Comparison of ENCODE assay signal across 8 cellular contexts in the genomic region with DNA sequence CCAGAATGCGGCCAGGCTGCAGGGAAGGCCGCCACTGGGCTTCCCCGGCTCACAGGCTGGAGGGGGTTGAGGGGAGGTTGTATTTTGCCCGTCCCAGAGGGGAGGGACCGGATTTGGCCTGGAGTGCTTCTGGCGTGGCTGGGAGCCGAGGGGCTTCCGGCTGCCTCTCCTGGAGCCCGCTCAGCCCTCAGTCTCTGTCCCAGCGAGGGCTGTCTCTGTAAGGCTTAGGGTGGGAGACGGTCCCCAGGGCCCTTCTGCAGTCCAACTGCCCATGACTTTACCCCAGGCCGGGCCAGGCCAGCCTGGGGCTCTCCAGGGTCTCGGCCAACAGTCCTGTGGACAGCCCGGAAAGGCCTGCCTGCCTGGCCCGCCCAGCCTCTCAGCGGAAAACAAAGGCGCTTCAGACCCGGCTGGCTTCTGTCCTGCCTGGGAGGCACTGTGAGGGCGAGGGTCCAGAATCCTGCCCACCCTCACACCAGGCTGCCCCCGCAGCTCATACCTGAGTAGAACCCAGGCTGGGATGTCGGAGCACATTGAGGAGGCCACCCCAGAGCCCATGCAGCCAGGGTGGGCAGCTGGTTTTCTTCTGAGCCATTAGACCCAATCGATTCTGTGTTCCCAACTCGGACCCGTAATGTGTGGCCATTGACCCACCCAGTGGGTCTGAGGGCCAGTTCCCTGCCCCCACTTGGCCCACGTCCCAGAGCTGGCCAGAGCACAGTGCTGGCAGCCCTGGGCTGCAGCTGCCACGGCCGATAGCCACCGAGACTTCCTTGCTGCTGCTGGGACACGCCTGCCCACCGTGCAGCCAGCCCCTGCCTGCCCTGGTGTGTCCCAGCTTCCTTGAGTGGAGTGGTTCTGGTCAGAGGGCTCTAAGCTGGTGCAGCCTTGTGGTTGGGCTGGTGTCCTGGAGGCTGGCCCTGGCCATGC. TPM values are rescaled to one million over a fixed set of nuclear protein-coding genes. Genes with fewer than 3 reads are reported as not detected.
DNase-seq lines count a peak whose midpoint lies in the region; ATAC-seq, FAIRE-seq and TF ChIP-seq lines count a peak whose summit lies in the region.

No MANE protein-coding gene starts in this region.

- H3K9me1 ChIP-seq in endothelial cell of umbilical vein (replicated peaks; ENCODE audit: control insufficient read depth, extremely low read depth, insufficient read depth, low read length) = no peaks in the 10 kb centered on the region

- H3K9me3 ChIP-seq in endothelial cell of umbilical vein (replicated peaks; ENCODE audit: control insufficient read depth, insufficient read depth, low read length) = no peaks in the 10 kb centered on the region
- H3K9me3 ChIP-seq in mucosa of rectum (ENCODE audit: control insufficient read depth in 2 of 2, low read length in 2 of 2) = no peaks in the 10 kb centered on the region

- BruUV-seq in endothelial cell of umbilical vein (replicated peaks; lab: Mats Ljungman, UMichigan) = TSS peak; percentile 15

- peaks cover 10% of the 10 kb centered on the region for H3K79me2 ChIP-seq in endothelial cell of umbilical vein (ENCODE audit: control insufficient read depth, insufficient read depth, low read length)

- intact Hi-C loops in endothelial cell of umbilical vein (cut with micrococcal nuclease) = loop anchor here (2.0 kb wide), 2 partner anchors 77 to 279 kb away; a partner anchor contains a TSS

- peaks cover 22% of the 10 kb centered on the region for H3K4me1 ChIP-seq in endothelial cell of umbilical vein (ENCODE audit: control insufficient read depth, extremely low read depth, insufficient read depth, low read length)
- H3K4me1 ChIP-seq in mucosa of rectum (ENCODE audit: control insufficient read depth in 2 of 2, insufficient read depth in 2 of 2, low read length in 2 of 2) = peaks cover 24 to 27% of the 10 kb centered on the region in 2 donors

- CTCF ChIA-PET in endothelial cell of umbilical vein (lab: Charles Lee) = interaction anchor here (1.2 to 2.7 kb wide), 5 partner anchors 10 to 105 kb away, joined by 3 to 27 read pairs (median 11); a partner anchor contains a TSS

- TF ChIP-seq CTCF in endothelial cell of umbilical vein (IDR thresholded peaks at IDR 0.05; ENCODE audit: extremely low read depth in 1 of 2, insufficient read depth in 1 of 2, low read depth in 1 of 2, low read length in 2 of 2) = no peak

- no peaks in the 10 kb centered on the region for H4K20me1 ChIP-seq in endothelial cell of umbilical vein (replicated peaks; ENCODE audit: control insufficient read depth, extremely low read depth, insufficient read depth, low read length)

- peak overlapping the region; percentile 58 for H3K4me2 ChIP-seq in endothelial cell of umbilical vein (ENCODE audit: insufficient read depth, low read length)

- POLR2A ChIA-PET in endothelial cell of umbilical vein (lab: Charles Lee) = interaction anchor here (1.0 to 2.0 kb wide), 2 partner anchors 13 to 46 kb away, joined by 3 to 9 read pairs; no protein-coding TSS in a partner anchor

- peak; percentile 63 for TF ChIP-seq POLR2A in endothelial cell of umbilical vein (IDR thresholded peaks at IDR 0.05; ENCODE audit: low read depth, low read length)

- H3K9ac ChIP-seq in endothelial cell of umbilical vein (replicated peaks; ENCODE audit: extremely low read depth, insufficient read depth, low read length) (peak overlapping the region; percentile 97), mucosa of rectum (ENCODE audit: low read depth in 1 of 2, low read length in 2 of 2) (peak overlapping the region; percentile 24 to 28)

- DNase-seq in AG20443 (ENCODE audit: low spot score) (peak; percentile 55), NCI-H446 (lab: John Stamatoyannopoulos, UW) (peak; percentile 69 to 73), endothelial cell of umbilical vein (ENCODE audit: low read depth, low spot score) (peak; percentile 81), EL (no peak), HCEC 1CT (no peak)
- no peak for DNase-seq in activated CD8-positive, alpha-beta memory T cell treated with anti-CD3 and anti-CD28 coated beads for 24 hours

- ATAC-seq in GM18502 (IDR thresholded peaks at IDR 0.05; ENCODE audit: poor library complexity, unreplicated experiment) = no peak

- H3K27ac ChIP-seq in endothelial cell of umbilical vein (ENCODE audit: insufficient read depth, low read depth, low read length) = peak overlapping the region; percentile 76
- peak overlapping the region; percentile 45 to 80 for H3K27ac ChIP-seq in mucosa of rectum (ENCODE audit: low read depth in 2 of 2, low read length in 2 of 2)

- dilution Hi-C loops in endothelial cell of umbilical vein (cut with MboI; ENCODE audit: extremely low pct_ligation_motif_present, low sequenced_read_pairs) = no loop called here

- no peak for FAIRE-seq in endothelial cell of umbilical vein (lab: Jason Lieb, UNC)

- no peaks in the 10 kb centered on the region for H3K27me3 ChIP-seq in endothelial cell of umbilical vein (ENCODE audit: control insufficient read depth in 2 of 2, insufficient read depth in 2 of 2, low read length in 2 of 2)
- peaks cover 22 to 30% of the 10 kb centered on the region in 2 donors for H3K27me3 ChIP-seq in mucosa of rectum (ENCODE audit: control insufficient read depth in 2 of 2, insufficient read depth in 2 of 2, low read length in 2 of 2)

- H3K4me3 ChIP-seq in endothelial cell of umbilical vein (replicated peaks in 1 of 3; ENCODE audit: insufficient read depth in 1 of 3, low read depth in 1 of 3, low read length in 3 of 3) = peak overlapping the region; percentile 3 to 93 (median 53)
- H3K4me3 ChIP-seq in mucosa of rectum (ENCODE audit: low read length in 2 of 2) = peak overlapping the region; percentile 60 to 62

- no peak overlapping the region for H2AFZ ChIP-seq in endothelial cell of umbilical vein (ENCODE audit: low read depth, low read length)

- H3K36me3 ChIP-seq in endothelial cell of umbilical vein (ENCODE audit: control insufficient read depth in 2 of 2, extremely low read depth in 1 of 2, insufficient read depth in 2 of 2, low read length in 2 of 2) = peaks cover 3 to 5% of the 10 kb centered on the region in 2 experiments
- no peaks in the 10 kb centered on the region for H3K36me3 ChIP-seq in mucosa of rectum (ENCODE audit: control insufficient read depth in 2 of 2, insufficient read depth in 2 of 2, low read length in 2 of 2)

TF ChIP-seq in endothelial cell of umbilical vein, 7 proteins besides CTCF, POLR2A, EP300 and RAD21:
- TF ChIP-seq POLR2AphosphoS5 (IDR thresholded peaks at IDR 0.05; ENCODE audit: insufficient read depth, low read depth, low read length) (peak; percentile 82), FOS (IDR thresholded peaks at IDR 0.05; ENCODE audit: borderline replicate concordance, insufficient read depth, low read length) (no peak)
TF ChIP-seq in endothelial cell of umbilical vein: peak in this region for 1.

RNA-seq across cellular contexts. Expression of a gene that starts 1.6 kb away (rescaled TPM):
- 322 and 361 TPM in 2 replicates for total RNA-seq in endothelial cell of umbilical vein
- 954 and 1,384 TPM in 2 replicates for polyA plus RNA-seq in endothelial cell of umbilical vein
- polyA plus RNA-seq in endothelial cell of umbilical vein (2011; cell fraction: cytosol; rRNA removed) = 542 and 715 TPM in 2 replicates
- polyA plus RNA-seq in endothelial cell of umbilical vein (2011; cell fraction: nucleus; rRNA removed) = 348 and 443 TPM in 2 replicates
- polyA plus RNA-seq in endothelial cell of umbilical vein (2012) = 232 and 368 TPM in 2 replicates
- 127 and 173 TPM in 2 replicates for polyA minus RNA-seq in endothelial cell of umbilical vein
- polyA minus RNA-seq in endothelial cell of umbilical vein (2011; cell fraction: cytosol; rRNA and poly(A)+ RNA removed) = 41.4 TPM
- 40.5 and 94.7 TPM in 2 replicates for polyA minus RNA-seq in endothelial cell of umbilical vein (2011; cell fraction: nucleus; rRNA and poly(A)+ RNA removed)

RNA-seq across cellular contexts. Expression of a gene that starts 10.5 kb away (rescaled TPM):
- total RNA-seq in endothelial cell of umbilical vein = 4.8 and 8.1 TPM in 2 replicates
- polyA plus RNA-seq in endothelial cell of umbilical vein = 3.0 and 3.1 TPM in 2 replicates
- 2.9 and 3.9 TPM in 2 replicates for polyA plus RNA-seq in endothelial cell of umbilical vein (2011; cell fraction: cytosol; rRNA removed)
- 3.3 and 3.7 TPM in 2 replicates for polyA plus RNA-seq in endothelial cell of umbilical vein (2011; cell fraction: nucleus; rRNA removed)
- 2.8 and 4.2 TPM in 2 replicates for polyA plus RNA-seq in endothelial cell of umbilical vein (2012)
- 0.91 TPM in 1 of 2 replicates, not detected in the other for polyA minus RNA-seq in endothelial cell of umbilical vein
- polyA minus RNA-seq in endothelial cell of umbilical vein (2011; cell fraction: cytosol; rRNA and poly(A)+ RNA removed) = 143 TPM
- polyA minus RNA-seq in endothelial cell of umbilical vein (2011; cell fraction: nucleus; rRNA and poly(A)+ RNA removed) = 3.5 and 5.3 TPM in 2 replicates

RNA-seq across cellular contexts. Expression of a gene that starts 14.9 kb away (rescaled TPM):
- 25.3 and 29.9 TPM in 2 replicates for total RNA-seq in endothelial cell of umbilical vein
- polyA plus RNA-seq in endothelial cell of umbilical vein = 16.5 and 16.8 TPM in 2 replicates
- polyA plus RNA-seq in endothelial cell of umbilical vein (2011; cell fraction: cytosol; rRNA removed) = 10.1 and 15.0 TPM in 2 replicates
- 16.3 and 20.8 TPM in 2 replicates for polyA plus RNA-seq in endothelial cell of umbilical vein (2011; cell fraction: nucleus; rRNA removed)
- polyA plus RNA-seq in endothelial cell of umbilical vein (2012) = 6.7 and 9.0 TPM in 2 replicates
- polyA minus RNA-seq in endothelial cell of umbilical vein = 3.8 and 6.5 TPM in 2 replicates
- polyA minus RNA-seq in endothelial cell of umbilical vein (2011; cell fraction: cytosol; rRNA and poly(A)+ RNA removed) = 26.7 TPM
- polyA minus RNA-seq in endothelial cell of umbilical vein (2011; cell fraction: nucleus; rRNA and poly(A)+ RNA removed) = 6.3 and 10.4 TPM in 2 replicates

RNA-seq across cellular contexts. Expression of a gene that starts 50.2 kb away (rescaled TPM):
- total RNA-seq in endothelial cell of umbilical vein = 4.8 and 5.3 TPM in 2 replicates
- polyA plus RNA-seq in endothelial cell of umbilical vein = 7.7 and 13.1 TPM in 2 replicates
- polyA plus RNA-seq in endothelial cell of umbilical vein (2011; cell fraction: cytosol; rRNA removed) = 1.8 and 4.0 TPM in 2 replicates
- polyA plus RNA-seq in endothelial cell of umbilical vein (2011; cell fraction: nucleus; rRNA removed) = 1.8 and 2.2 TPM in 2 replicates
- polyA plus RNA-seq in endothelial cell of umbilical vein (2012) = 1.5 and 3.9 TPM in 2 replicates
- polyA minus RNA-seq in endothelial cell of umbilical vein = 2.0 and 3.7 TPM in 2 replicates
- 2.4 TPM for polyA minus RNA-seq in endothelial cell of umbilical vein (2011; cell fraction: cytosol; rRNA and poly(A)+ RNA removed)
- polyA minus RNA-seq in endothelial cell of umbilical vein (2011; cell fraction: nucleus; rRNA and poly(A)+ RNA removed) = 0.38 and 2.1 TPM in 2 replicates

RNA-seq across cellular contexts. Expression of a gene that starts 56.6 kb away (rescaled TPM):
- total RNA-seq in endothelial cell of umbilical vein = 158 and 167 TPM in 2 replicates
- 85.2 and 97.2 TPM in 2 replicates for polyA plus RNA-seq in endothelial cell of umbilical vein
- polyA plus RNA-seq in endothelial cell of umbilical vein (2011; cell fraction: cytosol; rRNA removed) = 64.9 and 83.8 TPM in 2 replicates
- polyA plus RNA-seq in endothelial cell of umbilical vein (2011; cell fraction: nucleus; rRNA removed) = 382 and 473 TPM in 2 replicates
- polyA plus RNA-seq in endothelial cell of umbilical vein (2012) = 74.8 and 83.4 TPM in 2 replicates
- 58.0 and 69.6 TPM in 2 replicates for polyA minus RNA-seq in endothelial cell of umbilical vein
- polyA minus RNA-seq in endothelial cell of umbilical vein (2011; cell fraction: cytosol; rRNA and poly(A)+ RNA removed) = 90.6 TPM
- 110 and 182 TPM in 2 replicates for polyA minus RNA-seq in endothelial cell of umbilical vein (2011; cell fraction: nucleus; rRNA and poly(A)+ RNA removed)

Comparison
In these comparisons a context has a peak if more than half of its experiments do, and no peak if none do; other contexts are left out.
1. DNase-seq: peak in AG20443 (single experiment), NCI-H446 (2 of 2) and endothelial cell of umbilical vein (single experiment); none in EL (single experiment), HCEC 1CT (single experiment) and activated CD8-positive, alpha-beta memory T cell treated with anti-CD3 and anti-CD28 coated beads for 24 hours (single experiment).